ENCODE assay signal across 9 cellular contexts in genomic region chr1:99737016-99737415, GRCh38. TPM values are rescaled to one million over a fixed set of nuclear protein-coding genes. Genes with fewer than 3 reads are reported as not detected.
DNase-seq lines count a peak whose midpoint lies in the region; ATAC-seq lines count a peak whose summit lies in the region.
"Had no signal": no experiment of that assay in that cellular context is flagged by ENCODE, and none has a peak within 500 bp of the region (broad histone marks: within the 10 kb centered on the region; RNA-seq: fewer than 3 reads in every experiment).

No MANE protein-coding gene starts in this region.

- no peaks in the 10 kb centered on the region for H3K36me3 Mint-ChIP-seq in activated CD4-positive, alpha-beta memory T cell treated with anti-CD3 and anti-CD28 coated beads, Interleukin-2, amount 10 ng/mL, durations not matched to agents 7 days and 5 days (ENCODE audit: low read depth)

- DNase-seq in NCI-H1092 treated with DMSO at 0.1 percent for 48 hours (lab: John Stamatoyannopoulos, UW) = peak; percentile 33
- DNase-seq in NCI-H1092 (lab: John Stamatoyannopoulos, UW) = no peak
- peak; percentile 64 for DNase-seq in NCI-H2171 treated with DMSO at 0.1 percent for 48 hours (lab: John Stamatoyannopoulos, UW)
- DNase-seq in T47D (ENCODE audit: low read depth in 1 of 2, low spot score in 1 of 2) = peak; percentile 6 to 57
- DNase-seq in kidney tubule cell (ENCODE audit: low spot score) = peak; percentile 73
- no peak for DNase-seq in activated gamma-delta T cell treated with Interleukin-2 at 50 U/mL for 16 hours
- DNase-seq in activated CD4-positive, alpha-beta memory T cell treated with anti-CD3 and anti-CD28 coated beads, Interleukin-2, amount 10 ng/mL, durations not matched to agents 7 days and 5 days = no peak

- POLR2A ChIA-PET in activated CD4-positive, alpha-beta memory T cell treated with anti-CD3 and anti-CD28 coated beads, Interleukin-2, amount 10 ng/mL, durations not matched to agents 7 days and 5 days (lab: Charles Lee) = no interaction called here

- in situ Hi-C loops in T47D (cut with HindIII; ENCODE audit: low pct_unique_long_range_greater_than_20kb, low sequenced_read_pairs) = no loop called here

- no peaks in the 10 kb centered on the region for H3K9me3 Mint-ChIP-seq in activated CD4-positive, alpha-beta memory T cell treated with anti-CD3 and anti-CD28 coated beads, Interleukin-2, amount 10 ng/mL, durations not matched to agents 7 days and 5 days

- H3K4me1 Mint-ChIP-seq in activated CD4-positive, alpha-beta memory T cell treated with anti-CD3 and anti-CD28 coated beads, Interleukin-2, amount 10 ng/mL, durations not matched to agents 7 days and 5 days = no peaks in the 10 kb centered on the region
- H3K4me1 Mint-ChIP-seq: B cell had no signal

- no peak overlapping the region for H3K4me3 Mint-ChIP-seq in activated CD4-positive, alpha-beta memory T cell treated with anti-CD3 and anti-CD28 coated beads, Interleukin-2, amount 10 ng/mL, durations not matched to agents 7 days and 5 days
- H3K4me3 Mint-ChIP-seq: B cell had no signal

- H3K27me3 Mint-ChIP-seq in activated CD4-positive, alpha-beta memory T cell treated with anti-CD3 and anti-CD28 coated beads, Interleukin-2, amount 10 ng/mL, durations not matched to agents 7 days and 5 days = peaks cover 3% of the 10 kb centered on the region
- H3K27me3 Mint-ChIP-seq: B cell had no signal

- CTCF ChIA-PET in activated CD4-positive, alpha-beta memory T cell treated with anti-CD3 and anti-CD28 coated beads, Interleukin-2, amount 10 ng/mL, durations not matched to agents 7 days and 5 days (lab: Charles Lee) = no interaction called here

- no peak for ATAC-seq in HG03342 (IDR thresholded peaks at IDR 0.05; ENCODE audit: unreplicated experiment)

- H3K27ac Mint-ChIP-seq in activated CD4-positive, alpha-beta memory T cell treated with anti-CD3 and anti-CD28 coated beads, Interleukin-2, amount 10 ng/mL, durations not matched to agents 7 days and 5 days = no peak overlapping the region
- H3K27ac Mint-ChIP-seq: B cell had no signal

RNA-seq across cellular contexts. Expression of gene FRRS1, which starts 29.4 kb away (rescaled TPM):
- 1 to 10 TPM; 1.2 to 1.7 TPM for total RNA-seq in activated CD4-positive, alpha-beta memory T cell treated with anti-CD3 and anti-CD28 coated beads, Interleukin-2, amount 10 ng/mL, durations not matched to agents 7 days and 5 days

Comparison
In these comparisons a context has a peak if more than half of its experiments do, and no peak if none do; other contexts are left out.
1. DNase-seq: peak in NCI-H1092 treated with DMSO at 0.1 percent for 48 hours (single experiment), NCI-H2171 treated with DMSO at 0.1 percent for 48 hours (single experiment), T47D (2 of 2) and kidney tubule cell (single experiment); none in NCI-H1092 (single experiment), activated gamma-delta T cell treated with Interleukin-2 at 50 U/mL for 16 hours (single experiment) and activated CD4-positive, alpha-beta memory T cell treated with anti-CD3 and anti-CD28 coated beads, Interleukin-2, amount 10 ng/mL, durations not matched to agents 7 days and 5 days (single experiment).